1 cellular context compared by ENCODE assay signal in genomic region chr20:36808317-36809257, GRCh38.
TF ChIP-seq lines count a peak whose summit lies in the region.

No MANE protein-coding gene starts in this region.

TF ChIP-seq in HepG2, 621 proteins besides CTCF, POLR2A, EP300 and RAD21 (continued from another document and continues in another):
- TF ChIP-seq IKZF5 (CRISPR knock-in tag; IDR thresholded peaks at IDR 0.05): peak; percentile 22; the same call in 1 of the 2 replicates
- TF ChIP-seq ETS1 (CRISPR knock-in tag; IDR thresholded peaks at IDR 0.05): no peak
- no peak for TF ChIP-seq ZNF639 (CRISPR knock-in tag; conservative IDR thresholded peaks at IDR 0.05)
- TF ChIP-seq KDM5B (CRISPR knock-in tag; IDR thresholded peaks at IDR 0.05; ENCODE audit: borderline replicate concordance): peak; percentile 45; the same call in 1 of the 2 replicates
- TF ChIP-seq MAX (IDR thresholded peaks at IDR 0.05): no peak
- TF ChIP-seq SOX5 (CRISPR knock-in tag; IDR thresholded peaks at IDR 0.05; ENCODE audit: borderline replicate concordance): no peak
- TF ChIP-seq ZBTB25 (CRISPR knock-in tag; IDR thresholded peaks at IDR 0.05): 0 out of 2 replicates have a peak, but pooled peaks have one; percentile 29
- TF ChIP-seq ZNF841 (CRISPR knock-in tag; IDR thresholded peaks at IDR 0.05; ENCODE audit: borderline replicate concordance): no peak
- no peak for TF ChIP-seq MIXL1 (CRISPR knock-in tag; IDR thresholded peaks at IDR 0.05)
- no peak for TF ChIP-seq ZNF317 (CRISPR knock-in tag; IDR thresholded peaks at IDR 0.05)
- TF ChIP-seq NBN (conservative IDR thresholded peaks at IDR 0.05): no peak
- TF ChIP-seq RNF2 (conservative IDR thresholded peaks at IDR 0.05; ENCODE audit: low read depth): no peak
- 0 out of 2 replicates have a peak, but pooled peaks have one; percentile 23 for TF ChIP-seq TFAP4 (IDR thresholded peaks at IDR 0.05; ENCODE audit: borderline replicate concordance, low read depth)
- TF ChIP-seq ZNF12 (CRISPR knock-in tag; IDR thresholded peaks at IDR 0.05): 0 out of 2 replicates have a peak, but pooled peaks have one; percentile 16
- TF ChIP-seq ZNF280B (CRISPR knock-in tag; IDR thresholded peaks at IDR 0.05; ENCODE audit: borderline replicate concordance): peak; percentile 95
- no peak for TF ChIP-seq IKZF4 (CRISPR knock-in tag; IDR thresholded peaks at IDR 0.05; ENCODE audit: borderline replicate concordance, low read depth, not compliant biosample characterization)
- no peak for TF ChIP-seq ZNF142 (CRISPR knock-in tag; IDR thresholded peaks at IDR 0.05)
- TF ChIP-seq POGZ (CRISPR knock-in tag; IDR thresholded peaks at IDR 0.05): peak; percentile 74
- TF ChIP-seq YEATS2 (CRISPR knock-in tag; IDR thresholded peaks at IDR 0.05; ENCODE audit: borderline replicate concordance): peak; percentile 22; the same call in 1 of the 2 replicates
- TF ChIP-seq SRF (IDR thresholded peaks at IDR 0.05; ENCODE audit: low read depth, low read length): no peak
- peak; percentile 60 for TF ChIP-seq PITX1 (CRISPR knock-in tag; IDR thresholded peaks at IDR 0.05)
- TF ChIP-seq NFYB (CRISPR knock-in tag; IDR thresholded peaks at IDR 0.05): no peak
- no peak for TF ChIP-seq FOXP1 (IDR thresholded peaks at IDR 0.05)
- no peak for TF ChIP-seq FOXP1 (CRISPR knock-in tag; IDR thresholded peaks at IDR 0.05)
- no peak for TF ChIP-seq SNRNP70 (IDR thresholded peaks at IDR 0.05; ENCODE audit: low read depth, low read length)
- TF ChIP-seq ZNF674 (CRISPR knock-in tag; IDR thresholded peaks at IDR 0.05; ENCODE audit: low read depth): no peak
- peak; percentile 44 for TF ChIP-seq SMC3 (IDR thresholded peaks at IDR 0.05; ENCODE audit: low read length)
- no peak for TF ChIP-seq USF2 (IDR thresholded peaks at IDR 0.05; ENCODE audit: low read depth, low read length)
- TF ChIP-seq USF2 (CRISPR knock-in tag; IDR thresholded peaks at IDR 0.05; ENCODE audit: borderline replicate concordance): no peak
- TF ChIP-seq ZMYM3 (CRISPR knock-in tag; IDR thresholded peaks at IDR 0.05): peak; percentile 89
- 0 out of 2 replicates have a peak, but pooled peaks have one; percentile 14 for TF ChIP-seq IRF2 (CRISPR knock-in tag; IDR thresholded peaks at IDR 0.05)
- 0 out of 2 replicates have a peak, but pooled peaks have one; percentile 19 for TF ChIP-seq NFE2 (CRISPR knock-in tag; IDR thresholded peaks at IDR 0.05)
- TF ChIP-seq ZBTB4 (CRISPR knock-in tag; IDR thresholded peaks at IDR 0.05; ENCODE audit: borderline replicate concordance): peak; percentile 1; the same call in 1 of the 2 replicates
- peak; percentile 45; the same call in 1 of the 2 replicates for TF ChIP-seq ZFY (CRISPR knock-in tag; IDR thresholded peaks at IDR 0.05)
- TF ChIP-seq ZBTB43 (CRISPR knock-in tag; conservative IDR thresholded peaks at IDR 0.05): no peak
- no peak for TF ChIP-seq HDAC6 (IDR thresholded peaks at IDR 0.05; ENCODE audit: low read depth, low read length)
- no peak for TF ChIP-seq NAIF1 (CRISPR knock-in tag; IDR thresholded peaks at IDR 0.05; ENCODE audit: borderline replicate concordance)
- TF ChIP-seq ZBTB42 (CRISPR knock-in tag; IDR thresholded peaks at IDR 0.05): no peak
- TF ChIP-seq SP140L (CRISPR knock-in tag; IDR thresholded peaks at IDR 0.05; ENCODE audit: borderline replicate concordance): no peak
- no peak for TF ChIP-seq ZC3H4 (CRISPR knock-in tag; IDR thresholded peaks at IDR 0.05; ENCODE audit: borderline replicate concordance)
- TF ChIP-seq JARID2 (CRISPR knock-in tag; IDR thresholded peaks at IDR 0.05; ENCODE audit: insufficient replicate concordance): no peak
- no peak for TF ChIP-seq HOXA5 (CRISPR knock-in tag; IDR thresholded peaks at IDR 0.05)
